ENCODE assay signal across 8 cellular contexts in the genomic region with DNA sequence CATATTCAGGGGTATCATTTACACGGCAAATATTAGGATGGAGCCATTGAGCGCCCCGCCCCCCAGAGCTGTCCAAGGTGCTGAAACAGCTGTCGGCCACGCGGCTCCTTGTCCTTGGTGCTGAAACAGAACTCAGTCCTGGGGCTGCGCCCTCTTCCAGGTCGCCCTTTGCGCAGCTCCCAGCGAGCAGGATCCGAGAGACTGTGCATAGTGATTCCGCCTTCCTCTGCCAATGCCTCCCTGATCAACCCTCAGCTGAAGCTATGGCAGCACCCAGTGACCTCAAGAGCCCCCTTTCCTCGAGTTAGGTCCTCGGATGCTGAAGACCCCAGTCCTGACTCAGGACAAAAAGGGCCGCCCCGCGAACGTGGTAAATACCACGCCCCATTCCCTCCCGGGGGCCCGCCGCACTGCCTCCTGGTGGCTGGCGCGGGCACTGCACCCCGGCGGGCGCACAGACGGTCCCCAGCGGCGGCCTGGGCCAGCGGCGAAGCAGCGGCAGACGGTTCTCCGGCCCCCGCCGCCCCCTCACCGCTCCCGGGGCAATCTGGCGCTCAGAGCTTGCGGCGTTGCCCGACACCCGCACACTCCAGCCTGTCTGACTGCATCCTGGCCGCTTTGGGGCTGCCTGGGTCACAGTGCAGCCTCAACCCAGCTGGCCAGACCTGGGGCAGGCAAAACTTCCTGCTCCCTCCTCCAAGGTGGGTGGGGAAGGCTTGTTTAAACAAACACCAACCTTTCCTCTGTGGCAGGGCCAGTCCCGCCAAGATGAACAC. TPM values are rescaled to one million over a fixed set of nuclear protein-coding genes. Genes with fewer than 3 reads are reported as not detected.
DNase-seq lines count a peak whose midpoint lies in the region; ATAC-seq and TF ChIP-seq lines count a peak whose summit lies in the region.

No MANE protein-coding gene starts in this region.

- H3K4me1 Mint-ChIP-seq in osteocyte (ENCODE audit: unreplicated experiment) (no peaks in the 10 kb centered on the region), type B pancreatic cell (ENCODE audit: unreplicated experiment) (peaks cover 5% of the 10 kb centered on the region)

- no peak for ATAC-seq in GM18907 (IDR thresholded peaks at IDR 0.05; ENCODE audit: unreplicated experiment)

- H3K27ac Mint-ChIP-seq in osteocyte (ENCODE audit: unreplicated experiment) (no peak overlapping the region), type B pancreatic cell (peak overlapping the region; percentile 55)

- H3K27me3 Mint-ChIP-seq in osteocyte (ENCODE audit: unreplicated experiment) (peaks cover 20% of the 10 kb centered on the region), type B pancreatic cell (peaks cover 56% of the 10 kb centered on the region)

- TF ChIP-seq CTCF in osteocyte (IDR thresholded peaks at IDR 0.05) (peak; percentile 48), type B pancreatic cell (conservative IDR thresholded peaks at IDR 0.05) (peak; percentile 97)

- H3K36me3 Mint-ChIP-seq in osteocyte (ENCODE audit: unreplicated experiment): no peaks in the 10 kb centered on the region
- no peaks in the 10 kb centered on the region for H3K36me3 Mint-ChIP-seq in type B pancreatic cell

- H3K9me3 Mint-ChIP-seq in osteocyte (ENCODE audit: unreplicated experiment) (no peaks in the 10 kb centered on the region), type B pancreatic cell (no peaks in the 10 kb centered on the region)

- no peak overlapping the region for H3K4me3 Mint-ChIP-seq in osteocyte (ENCODE audit: unreplicated experiment)
- H3K4me3 Mint-ChIP-seq in type B pancreatic cell: peak overlapping the region; percentile 70

- DNase-seq in NCI-H82 (lab: John Stamatoyannopoulos, UW) (peak; percentile 51), NCI-H82 treated with DMSO at 0.1 percent for 48 hours (lab: John Stamatoyannopoulos, UW; ENCODE audit: unreplicated experiment) (no peak), SIG-M5 (lab: John Stamatoyannopoulos, UW) (peak; percentile 12), globus pallidus (ENCODE audit: low spot score) (peak; percentile 38), osteocyte (ENCODE audit: extremely low spot score, unreplicated experiment) (peak; percentile 91), type B pancreatic cell (ENCODE audit: extremely low spot score, unreplicated experiment) (peak; percentile 91)
- DNase-seq in activated gamma-delta T cell treated with anti-CD3 and anti-CD28 coated beads, Interleukin-2, amount 50 U/mL, for 16 hours (ENCODE audit: low read depth): peak; percentile 31

RNA-seq across cellular contexts. Expression of a gene that starts 13.4 kb away (rescaled TPM):
- total RNA-seq in osteocyte (0.10 and 0.11 TPM in 2 replicates), type B pancreatic cell (ENCODE audit: low replicate concordance) (26.5 and 37.5 TPM in 2 replicates)

RNA-seq across cellular contexts. Expression of a gene that starts 58.9 kb away (rescaled TPM):
- total RNA-seq in osteocyte: not detected in 2 replicates
- 3.2 and 10.0 TPM in 2 replicates for total RNA-seq in type B pancreatic cell (ENCODE audit: low replicate concordance)

Comparison
In these comparisons a context has a peak if more than half of its experiments do, and no peak if none do; other contexts are left out.
1. RNA of a gene that starts 13.4 kb away (total RNA-seq): 26.5 to 37.5 TPM in type B pancreatic cell; 0.10 to 0.11 TPM in osteocyte; every median in the first group is over 10 times any median in the second.